22 cellular contexts compared by ENCODE assay signal in genomic region chr3:169454060-169454317, GRCh38.
"Had no signal": no experiment of that assay in that cellular context is flagged by ENCODE, and none has a peak within 500 bp of the region (broad histone marks: within the 10 kb centered on the region; RNA-seq: fewer than 3 reads in every experiment).

No MANE protein-coding gene starts in this region.

- H3K36me3 Mint-ChIP-seq: activated naive CD4-positive, alpha-beta T cell treated with anti-CD3 and anti-CD28 coated beads, Interleukin-2, amount 10 ng/mL, durations not matched to agents 7 days and 5 days; neural progenitor cell; stimulated activated effector memory CD8-positive, alpha-beta T cell treated with anti-CD3 and anti-CD28 coated beads, Interleukin-12 subunit alpha, Interleukin-12 subunit beta, amount 100 ng/mL, for 72 hours had no signal

- H3K9me3 Mint-ChIP-seq: activated naive CD4-positive, alpha-beta T cell treated with anti-CD3 and anti-CD28 coated beads, Interleukin-2, amount 10 ng/mL, durations not matched to agents 7 days and 5 days; activated naive CD8-positive, alpha-beta T cell treated with anti-CD3 and anti-CD28 coated beads, Interleukin-2, amount 50 U/mL, for 24 hours; neural progenitor cell; stimulated activated effector memory CD8-positive, alpha-beta T cell treated with anti-CD3 and anti-CD28 coated beads, Interleukin-12 subunit alpha, Interleukin-12 subunit beta, amount 100 ng/mL, for 72 hours had no signal

- H3K4me3 Mint-ChIP-seq: activated naive CD4-positive, alpha-beta T cell treated with anti-CD3 and anti-CD28 coated beads, Interleukin-2, amount 10 ng/mL, durations not matched to agents 7 days and 5 days; activated naive CD8-positive, alpha-beta T cell treated with anti-CD3 and anti-CD28 coated beads, Interleukin-2, amount 50 U/mL, for 24 hours; neural progenitor cell; stimulated activated effector memory CD8-positive, alpha-beta T cell treated with anti-CD3 and anti-CD28 coated beads, Interleukin-12 subunit alpha, Interleukin-12 subunit beta, amount 100 ng/mL, for 72 hours had no signal

- H3K27ac ChIP-seq: esophagus muscularis mucosa, neural progenitor cell, ovary, sigmoid colon, stomach had no signal

- H3K4me1 ChIP-seq: sigmoid colon had no signal

- ATAC-seq: activated naive CD8-positive, alpha-beta T cell treated with anti-CD3 and anti-CD28 coated beads, Interleukin-2, amount 50 U/mL, for 24 hours; stimulated activated effector memory CD8-positive, alpha-beta T cell treated with anti-CD3 and anti-CD28 coated beads, Interleukin-12 subunit alpha, Interleukin-12 subunit beta, amount 100 ng/mL, for 72 hours had no signal

- DNase-seq: activated CD4-positive, CD25-positive, alpha-beta regulatory T cell treated with anti-CD3 and anti-CD28 coated beads, Interleukin-2, amount 50 U/mL, for 72 hours; activated CD8-positive, alpha-beta memory T cell treated with anti-CD3 and anti-CD28 coated beads for 24 hours; activated CD8-positive, alpha-beta memory T cell treated with anti-CD3 and anti-CD28 coated beads, Interleukin-2, amount 50 U/mL, for 48 hours; activated effector memory CD4-positive, alpha-beta T cell treated with Interleukin-2 at 50 U/mL for 16 hours; activated naive CD4-positive, alpha-beta T cell treated with anti-CD3 and anti-CD28 coated beads, Interleukin-2, amount 10 ng/mL, durations not matched to agents 7 days and 5 days; activated naive CD8-positive, alpha-beta T cell treated with anti-CD3 and anti-CD28 coated beads, Interleukin-2, amount 50 U/mL, for 24 hours; activated T-cell treated with anti-CD3 and anti-CD28 coated beads, Interleukin-2, amount 50 U/mL, for 48 hours; aorta; brain microvascular endothelial cell; cerebellar nuclear complex; cortex of kidney; hippocampal formation; ovary; sigmoid colon; stimulated activated CD4-positive, alpha-beta T cell treated with anti-CD3 and anti-CD28 coated beads, Interleukin-4, amount 100 ng/mL, for 24 hours; stomach; T-helper 1 cell; T-helper 9 cell; upper lobe of left lung had no signal

- H3K27me3 ChIP-seq: brain microvascular endothelial cell, esophagus muscularis mucosa, neural progenitor cell, ovary, sigmoid colon, stomach, upper lobe of left lung had no signal

- H3K4me1 Mint-ChIP-seq: activated naive CD4-positive, alpha-beta T cell treated with anti-CD3 and anti-CD28 coated beads, Interleukin-2, amount 10 ng/mL, durations not matched to agents 7 days and 5 days; activated naive CD8-positive, alpha-beta T cell treated with anti-CD3 and anti-CD28 coated beads, Interleukin-2, amount 50 U/mL, for 24 hours; stimulated activated effector memory CD8-positive, alpha-beta T cell treated with anti-CD3 and anti-CD28 coated beads, Interleukin-12 subunit alpha, Interleukin-12 subunit beta, amount 100 ng/mL, for 72 hours had no signal

- H3K27me3 Mint-ChIP-seq: activated naive CD4-positive, alpha-beta T cell treated with anti-CD3 and anti-CD28 coated beads, Interleukin-2, amount 10 ng/mL, durations not matched to agents 7 days and 5 days; activated naive CD8-positive, alpha-beta T cell treated with anti-CD3 and anti-CD28 coated beads, Interleukin-2, amount 50 U/mL, for 24 hours had no signal

- H3K27ac Mint-ChIP-seq: activated naive CD4-positive, alpha-beta T cell treated with anti-CD3 and anti-CD28 coated beads, Interleukin-2, amount 10 ng/mL, durations not matched to agents 7 days and 5 days; activated naive CD8-positive, alpha-beta T cell treated with anti-CD3 and anti-CD28 coated beads, Interleukin-2, amount 50 U/mL, for 24 hours; neural progenitor cell; stimulated activated effector memory CD8-positive, alpha-beta T cell treated with anti-CD3 and anti-CD28 coated beads, Interleukin-12 subunit alpha, Interleukin-12 subunit beta, amount 100 ng/mL, for 72 hours had no signal
